ENCODE assay signal across 8 cellular contexts in genomic region chr9:15211160-15211993, GRCh38.
DNase-seq lines count a peak whose midpoint lies in the region; ATAC-seq and TF ChIP-seq lines count a peak whose summit lies in the region.

No MANE protein-coding gene starts in this region.

- no peaks in the 10 kb centered on the region for H3K9me3 ChIP-seq in lower lobe of right lung

- H3K27ac ChIP-seq in dorsolateral prefrontal cortex, result no peak overlapping the region
- H3K27ac ChIP-seq in lower lobe of right lung, result peak overlapping the region; percentile 69

- ATAC-seq in HG02943 (IDR thresholded peaks at IDR 0.05; ENCODE audit: low read depth, unreplicated experiment) (peak; percentile 69), lower lobe of right lung (peak; percentile 87 to 89)

- H3K27me3 ChIP-seq in dorsolateral prefrontal cortex (no peaks in the 10 kb centered on the region), lower lobe of right lung (ENCODE audit: low read depth) (no peaks in the 10 kb centered on the region)

- peak overlapping the region in 2 of 59 donors; percentile 10 to 29 for H3K4me3 ChIP-seq in dorsolateral prefrontal cortex
- H3K4me3 ChIP-seq in lower lobe of right lung, result no peak overlapping the region

- intact Hi-C loops in dorsolateral prefrontal cortex (cut with DNase I), result loop anchor here (10.0 kb wide), 3 partner anchors 73 to 393 kb away; no protein-coding TSS in a partner anchor
- intact Hi-C loops in lower lobe of right lung (cut with DNase I), result loop anchor here (10.0 kb wide), 1 partner anchor 213 kb away; the partner anchor contains the start of gene SNAPC3

- peaks cover 14% of the 10 kb centered on the region for H3K4me1 ChIP-seq in lower lobe of right lung

- no peaks in the 10 kb centered on the region for H3K36me3 ChIP-seq in lower lobe of right lung

- DNase-seq in activated gamma-delta T cell treated with Interleukin-2 at 50 U/mL for 16 hours (peak; percentile 61), activated gamma-delta T cell (lab: John Stamatoyannopoulos, UW) (no peak), NCI-H2196 (lab: John Stamatoyannopoulos, UW; ENCODE audit: unreplicated experiment) (peak; percentile 94), dorsolateral prefrontal cortex (peak in 4 of 10 donors; percentile 27 to 68 (median 50)), lower lobe of right lung (no peak)
- peak; percentile 23 for DNase-seq in activated CD4-positive, alpha-beta T cell treated with anti-CD3 and anti-CD28 coated beads for 1 hour
- DNase-seq in stimulated activated CD8-positive, alpha-beta memory T cell treated with anti-CD3 and anti-CD28 coated beads, Interleukin-15, amount 100 ng/mL, for 24 hours (ENCODE audit: low read depth), result peak; percentile 7

- peak; percentile 82 to 95 (median 89) for TF ChIP-seq CTCF in dorsolateral prefrontal cortex (IDR thresholded peaks at IDR 0.05 in 54 of 56, conservative IDR thresholded peaks at IDR 0.05 in 2 of 56; ENCODE audit: low read depth in 1 of 56, partially characterized antibody in 56 of 56)
- peak; percentile 92 for TF ChIP-seq CTCF in lower lobe of right lung (IDR thresholded peaks at IDR 0.05)

Comparison
In these comparisons a context has a peak if more than half of its experiments do, and no peak if none do; other contexts are left out.
1. DNase-seq: peak in activated gamma-delta T cell treated with Interleukin-2 at 50 U/mL for 16 hours (single experiment), NCI-H2196 (single experiment), activated CD4-positive, alpha-beta T cell treated with anti-CD3 and anti-CD28 coated beads for 1 hour (single experiment) and stimulated activated CD8-positive, alpha-beta memory T cell treated with anti-CD3 and anti-CD28 coated beads, Interleukin-15, amount 100 ng/mL, for 24 hours (single experiment); none in activated gamma-delta T cell (single experiment) and lower lobe of right lung (single experiment).